ENCODE assay signal across 25 cellular contexts in the genomic region with DNA sequence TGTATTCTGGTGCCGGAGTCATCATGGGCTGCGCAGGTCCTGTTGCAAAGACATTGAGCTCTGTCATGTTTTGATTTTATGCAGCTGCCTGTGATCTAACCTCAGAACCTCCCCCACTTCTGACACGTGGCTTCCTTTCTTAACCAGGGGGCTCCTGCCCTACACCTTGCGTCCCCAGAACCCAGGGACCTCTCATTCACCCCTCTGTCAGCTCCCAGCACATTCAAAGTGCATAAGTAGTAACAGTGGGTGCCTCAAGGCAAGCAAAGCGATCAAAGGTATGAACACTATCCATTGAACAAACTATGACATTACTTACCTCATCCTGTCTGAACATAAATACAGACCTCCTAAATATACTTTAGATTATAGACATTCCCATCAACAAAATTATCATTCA.
"Had no signal": no experiment of that assay in that cellular context is flagged by ENCODE, and none has a peak within 500 bp of the region (broad histone marks: within the 10 kb centered on the region; RNA-seq: fewer than 3 reads in every experiment).

No MANE protein-coding gene starts in this region.

- H3K4me3 Mint-ChIP-seq: dendritic cell treated with granulocyte-macrophage colony-stimulating factor and Interleukin-4, amounts not matched to agents 40 ng/mL and 50 ng/mL, for 4 days; endodermal cell; naive thymus-derived CD8-positive, alpha-beta T cell; stimulated activated effector memory CD8-positive, alpha-beta T cell treated with anti-CD3 and anti-CD28 coated beads, Interleukin-12 subunit alpha, Interleukin-12 subunit beta, amount 100 ng/mL, for 72 hours had no signal

- H3K36me3 Mint-ChIP-seq: naive thymus-derived CD8-positive, alpha-beta T cell; stimulated activated effector memory CD8-positive, alpha-beta T cell treated with anti-CD3 and anti-CD28 coated beads, Interleukin-12 subunit alpha, Interleukin-12 subunit beta, amount 100 ng/mL, for 72 hours had no signal

- H3K9me3 ChIP-seq: gastrocnemius medialis, ovary, right lobe of liver, thyroid gland had no signal

- H3K4me1 Mint-ChIP-seq: stimulated activated effector memory CD8-positive, alpha-beta T cell treated with anti-CD3 and anti-CD28 coated beads, Interleukin-12 subunit alpha, Interleukin-12 subunit beta, amount 100 ng/mL, for 72 hours had no signal

- H3K27me3 ChIP-seq: gastrocnemius medialis, ovary, right lobe of liver, stomach, thyroid gland had no signal

- H3K4me3 ChIP-seq: gastrocnemius medialis, lung, ovary, right lobe of liver, smooth muscle cell, stomach, thyroid gland had no signal

- H3K36me3 ChIP-seq: gastrocnemius medialis, ovary, right lobe of liver, stomach, thyroid gland had no signal

- H3K4me1 ChIP-seq: gastrocnemius medialis, right lobe of liver, stomach had no signal

- FAIRE-seq: colon, keratinocyte had no signal

- DNase-seq: effector CD8-positive, alpha-beta T cell; endodermal cell; foreskin fibroblast; gastrocnemius medialis; head of caudate nucleus; mesenchymal stem cell; naive thymus-derived CD8-positive, alpha-beta T cell; occipital lobe; ovary; posterior cingulate gyrus; retina; right lobe of liver; stimulated activated CD4-positive, alpha-beta T cell treated with anti-CD3 and anti-CD28 coated beads, Interleukin-12 subunit alpha, Interleukin-12 subunit beta, amount 100 ng/mL, for 4 hours; stimulated activated CD4-positive, alpha-beta T cell treated with anti-CD3 and anti-CD28 coated beads, Interleukin-1b, Interleukin-23, amount 100 ng/mL, for 48 hours; stimulated activated CD4-positive, alpha-beta T cell treated with anti-CD3 and anti-CD28 coated beads, Interleukin-4, amount 100 ng/mL, for 24 hours; stimulated activated naive CD4-positive, alpha-beta T cell treated with Interleukin-2 at 50 U/mL for 16 hours; stomach; thyroid gland had no signal

- H3K27ac Mint-ChIP-seq: dendritic cell treated with granulocyte-macrophage colony-stimulating factor and Interleukin-4, amounts not matched to agents 40 ng/mL and 50 ng/mL, for 4 days; endodermal cell; naive thymus-derived CD8-positive, alpha-beta T cell; stimulated activated effector memory CD8-positive, alpha-beta T cell treated with anti-CD3 and anti-CD28 coated beads, Interleukin-12 subunit alpha, Interleukin-12 subunit beta, amount 100 ng/mL, for 72 hours had no signal

- H3K27ac ChIP-seq: epithelial cell of prostate, gastrocnemius medialis, ovary, right lobe of liver, stomach, thyroid gland had no signal

- H3K27me3 Mint-ChIP-seq: dendritic cell treated with granulocyte-macrophage colony-stimulating factor and Interleukin-4, amounts not matched to agents 40 ng/mL and 50 ng/mL, for 4 days had no signal
